Comparison of ENCODE assay signal across 1 cellular context in the genomic region with DNA sequence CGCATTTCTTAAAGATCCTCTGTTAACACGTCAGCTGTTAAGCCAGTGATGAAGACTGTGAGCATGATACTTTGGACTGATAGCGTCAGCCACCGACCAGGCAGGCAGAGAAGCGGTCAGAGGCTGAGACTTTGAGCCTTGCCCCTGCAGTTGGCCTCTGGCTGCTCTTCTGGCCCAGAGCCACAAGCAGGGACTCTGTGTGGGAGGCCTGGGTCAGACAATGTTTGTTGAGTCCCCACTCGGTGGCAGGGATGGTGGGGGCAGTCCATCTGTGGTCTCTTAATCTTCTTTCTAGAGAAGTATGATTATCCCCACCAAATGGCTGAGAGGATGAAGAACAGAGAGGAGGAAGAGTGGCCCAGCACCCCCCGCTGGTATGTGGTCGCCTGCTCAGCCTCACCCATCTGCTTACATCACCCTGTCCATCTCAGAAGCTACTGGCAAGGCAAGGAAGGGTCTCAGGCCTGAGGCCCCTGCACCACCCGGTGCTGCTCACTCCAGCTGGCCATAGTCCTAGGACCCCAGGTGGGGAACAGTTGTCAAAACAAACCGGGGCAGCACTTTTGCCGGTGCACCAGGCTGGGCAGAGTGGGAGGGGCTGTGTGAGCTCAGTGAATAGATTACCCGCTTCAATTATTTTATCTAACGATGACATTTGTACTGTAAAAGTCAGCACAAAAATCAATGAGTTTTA.
TF ChIP-seq lines count a peak whose summit lies in the region.

No MANE protein-coding gene starts in this region.

TF ChIP-seq in WTC11, 78 proteins besides CTCF, POLR2A, EP300 and RAD21 (continued from another document):
- TF ChIP-seq, protein P1, sequence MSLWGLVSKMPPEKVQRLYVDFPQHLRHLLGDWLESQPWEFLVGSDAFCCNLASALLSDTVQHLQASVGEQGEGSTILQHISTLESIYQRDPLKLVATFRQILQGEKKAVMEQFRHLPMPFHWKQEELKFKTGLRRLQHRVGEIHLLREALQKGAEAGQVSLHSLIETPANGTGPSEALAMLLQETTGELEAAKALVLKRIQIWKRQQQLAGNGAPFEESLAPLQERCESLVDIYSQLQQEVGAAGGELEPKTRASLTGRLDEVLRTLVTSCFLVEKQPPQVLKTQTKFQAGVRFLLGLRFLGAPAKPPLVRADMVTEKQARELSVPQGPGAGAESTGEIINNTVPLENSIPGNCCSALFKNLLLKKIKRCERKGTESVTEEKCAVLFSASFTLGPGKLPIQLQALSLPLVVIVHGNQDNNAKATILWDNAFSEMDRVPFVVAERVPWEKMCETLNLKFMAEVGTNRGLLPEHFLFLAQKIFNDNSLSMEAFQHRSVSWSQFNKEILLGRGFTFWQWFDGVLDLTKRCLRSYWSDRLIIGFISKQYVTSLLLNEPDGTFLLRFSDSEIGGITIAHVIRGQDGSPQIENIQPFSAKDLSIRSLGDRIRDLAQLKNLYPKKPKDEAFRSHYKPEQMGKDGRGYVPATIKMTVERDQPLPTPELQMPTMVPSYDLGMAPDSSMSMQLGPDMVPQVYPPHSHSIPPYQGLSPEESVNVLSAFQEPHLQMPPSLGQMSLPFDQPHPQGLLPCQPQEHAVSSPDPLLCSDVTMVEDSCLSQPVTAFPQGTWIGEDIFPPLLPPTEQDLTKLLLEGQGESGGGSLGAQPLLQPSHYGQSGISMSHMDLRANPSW (CRISPR knock-in tag; conservative IDR thresholded peaks at IDR 0.05; ENCODE audit: low read depth), result no peak
- TF ChIP-seq, protein P2, sequence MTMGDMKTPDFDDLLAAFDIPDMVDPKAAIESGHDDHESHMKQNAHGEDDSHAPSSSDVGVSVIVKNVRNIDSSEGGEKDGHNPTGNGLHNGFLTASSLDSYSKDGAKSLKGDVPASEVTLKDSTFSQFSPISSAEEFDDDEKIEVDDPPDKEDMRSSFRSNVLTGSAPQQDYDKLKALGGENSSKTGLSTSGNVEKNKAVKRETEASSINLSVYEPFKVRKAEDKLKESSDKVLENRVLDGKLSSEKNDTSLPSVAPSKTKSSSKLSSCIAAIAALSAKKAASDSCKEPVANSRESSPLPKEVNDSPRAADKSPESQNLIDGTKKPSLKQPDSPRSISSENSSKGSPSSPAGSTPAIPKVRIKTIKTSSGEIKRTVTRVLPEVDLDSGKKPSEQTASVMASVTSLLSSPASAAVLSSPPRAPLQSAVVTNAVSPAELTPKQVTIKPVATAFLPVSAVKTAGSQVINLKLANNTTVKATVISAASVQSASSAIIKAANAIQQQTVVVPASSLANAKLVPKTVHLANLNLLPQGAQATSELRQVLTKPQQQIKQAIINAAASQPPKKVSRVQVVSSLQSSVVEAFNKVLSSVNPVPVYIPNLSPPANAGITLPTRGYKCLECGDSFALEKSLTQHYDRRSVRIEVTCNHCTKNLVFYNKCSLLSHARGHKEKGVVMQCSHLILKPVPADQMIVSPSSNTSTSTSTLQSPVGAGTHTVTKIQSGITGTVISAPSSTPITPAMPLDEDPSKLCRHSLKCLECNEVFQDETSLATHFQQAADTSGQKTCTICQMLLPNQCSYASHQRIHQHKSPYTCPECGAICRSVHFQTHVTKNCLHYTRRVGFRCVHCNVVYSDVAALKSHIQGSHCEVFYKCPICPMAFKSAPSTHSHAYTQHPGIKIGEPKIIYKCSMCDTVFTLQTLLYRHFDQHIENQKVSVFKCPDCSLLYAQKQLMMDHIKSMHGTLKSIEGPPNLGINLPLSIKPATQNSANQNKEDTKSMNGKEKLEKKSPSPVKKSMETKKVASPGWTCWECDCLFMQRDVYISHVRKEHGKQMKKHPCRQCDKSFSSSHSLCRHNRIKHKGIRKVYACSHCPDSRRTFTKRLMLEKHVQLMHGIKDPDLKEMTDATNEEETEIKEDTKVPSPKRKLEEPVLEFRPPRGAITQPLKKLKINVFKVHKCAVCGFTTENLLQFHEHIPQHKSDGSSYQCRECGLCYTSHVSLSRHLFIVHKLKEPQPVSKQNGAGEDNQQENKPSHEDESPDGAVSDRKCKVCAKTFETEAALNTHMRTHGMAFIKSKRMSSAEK (CRISPR knock-in tag; IDR thresholded peaks at IDR 0.05; ENCODE audit: borderline replicate concordance), result no peak
- TF ChIP-seq ZNF263 (CRISPR knock-in tag; IDR thresholded peaks at IDR 0.05; ENCODE audit: low read depth), result no peak
